In genomic region chr12:127145543-127145928, GRCh38 we compare ENCODE assay signal across 10 cellular contexts.
A peak's percentile ranks its signal among the peaks of the same experiment; 100 is the strongest.
DNase-seq lines count a peak whose midpoint lies in the region; ATAC-seq and TF ChIP-seq lines count a peak whose summit lies in the region.
"Had no signal": no experiment of that assay in that cellular context is flagged by ENCODE, and none has a peak within 500 bp of the region (broad histone marks: within the 10 kb centered on the region; RNA-seq: fewer than 3 reads in every experiment).

No MANE protein-coding gene starts in this region.

- H3K36me3 ChIP-seq in adipocyte (ENCODE audit: control insufficient read depth, insufficient read depth, low read length, severe bottlenecking) (no peaks in the 10 kb centered on the region), stomach (no peaks in the 10 kb centered on the region)

- TF ChIP-seq CTCF in stomach (IDR thresholded peaks at IDR 0.05) = no peak

- ATAC-seq in stimulated activated naive B cell treated with anti-CD40 and anti-IgM and Interleukin-4, amounts not matched to agents 10 μg/mL and 1 μg/mL and 100 μg/mL, for 72 hours (replicated peaks) = no peak

- H3K4me1 ChIP-seq in adipocyte (ENCODE audit: control insufficient read depth, insufficient read depth, low read length) (peaks cover 14% of the 10 kb centered on the region), stomach (peaks cover 0 to 13% (median 10%) of the 10 kb centered on the region in 4 donors)

- no peak for TF ChIP-seq EP300 in stomach (IDR thresholded peaks at IDR 0.05)

- H3K9me3 Mint-ChIP-seq in T-helper 1 cell treated with Interleukin-12 subunit alpha and Interleukin-12 subunit beta and Interleukin-4 antibody, amounts not matched to agents 30 μg/mL and 1 μg/mL, for 36 hours = no peaks in the 10 kb centered on the region
- H3K9me3 Mint-ChIP-seq in stimulated activated naive B cell treated with anti-CD40 and anti-IgM and Interleukin-4, amounts not matched to agents 10 μg/mL and 1 μg/mL and 100 μg/mL, for 72 hours = peaks cover 6% of the 10 kb centered on the region in 2 donors

- H3K36me3 Mint-ChIP-seq in T-helper 1 cell treated with Interleukin-12 subunit alpha and Interleukin-12 subunit beta and Interleukin-4 antibody, amounts not matched to agents 30 μg/mL and 1 μg/mL, for 36 hours (ENCODE audit: low read depth) = no peaks in the 10 kb centered on the region
- peaks cover 0 to 2% of the 10 kb centered on the region in 2 donors for H3K36me3 Mint-ChIP-seq in stimulated activated naive B cell treated with anti-CD40 and anti-IgM and Interleukin-4, amounts not matched to agents 10 μg/mL and 1 μg/mL and 100 μg/mL, for 72 hours
- H3K36me3 Mint-ChIP-seq: mesothelial cell of epicardium had no signal

- peak overlapping the region; percentile 81 for H3K9ac ChIP-seq in adipocyte (ENCODE audit: low read length)

- no peaks in the 10 kb centered on the region for H3K27me3 ChIP-seq in adipocyte (replicated peaks; ENCODE audit: control insufficient read depth, insufficient read depth, low read length)
- H3K27me3 ChIP-seq in stomach = peaks cover 0 to 10% (median 7%) of the 10 kb centered on the region in 3 donors

- H3K27me3 Mint-ChIP-seq in T-helper 1 cell treated with Interleukin-12 subunit alpha and Interleukin-12 subunit beta and Interleukin-4 antibody, amounts not matched to agents 30 μg/mL and 1 μg/mL, for 36 hours (ENCODE audit: low read depth) = peaks cover 11% of the 10 kb centered on the region
- H3K27me3 Mint-ChIP-seq in stimulated activated naive B cell treated with anti-CD40 and anti-IgM and Interleukin-4, amounts not matched to agents 10 μg/mL and 1 μg/mL and 100 μg/mL, for 72 hours = peaks cover 11 to 19% of the 10 kb centered on the region in 2 donors

- H3K27ac ChIP-seq in stomach = peak overlapping the region in 4 of 5 donors; percentile 23 to 74 (median 34)

- H3K4me3 ChIP-seq in adipocyte (ENCODE audit: low read length) (peak overlapping the region; percentile 82), iPS-18c (ENCODE audit: insufficient read depth, low read depth, low read length) (peak overlapping the region; percentile 10; the same call in 1 of the 2 replicates), stomach (peak overlapping the region; percentile 54 to 59 (median 56))

- DNase-seq in T-helper 1 cell = no peak
- DNase-seq in adipocyte (ENCODE audit: low read depth) = peak; percentile 54
- DNase-seq in stomach = no peak
- DNase-seq in stimulated activated naive B cell treated with anti-CD40 and anti-IgM and Interleukin-4, amounts not matched to agents 10 μg/mL and 1 μg/mL and 100 μg/mL, for 72 hours = no peak
- no peak for DNase-seq in NCI-H1092 treated with DMSO at 0.1 percent for 48 hours (lab: John Stamatoyannopoulos, UW)
- DNase-seq in iPS-NIHi11 (ENCODE audit: low spot score) = no peak
- DNase-seq: NCI-H1092 had no signal

- peak overlapping the region; percentile 15 for H3K27ac Mint-ChIP-seq in T-helper 1 cell treated with Interleukin-12 subunit alpha and Interleukin-12 subunit beta and Interleukin-4 antibody, amounts not matched to agents 30 μg/mL and 1 μg/mL, for 36 hours
- no peak overlapping the region for H3K27ac Mint-ChIP-seq in stimulated activated naive B cell treated with anti-CD40 and anti-IgM and Interleukin-4, amounts not matched to agents 10 μg/mL and 1 μg/mL and 100 μg/mL, for 72 hours
- H3K27ac Mint-ChIP-seq: mesothelial cell of epicardium had no signal

- 49 to 59% (median 51%) methylated on average over 5 of the region's 5 CpGs for WGBS in stomach, 5 donors

- intact Hi-C loops in stomach (cut with DNase I; ENCODE audit: low total_unique reads) = no loop called here

- H3K9me3 ChIP-seq in adipocyte (ENCODE audit: control insufficient read depth, low read length) = peaks cover 11% of the 10 kb centered on the region
- H3K9me3 ChIP-seq in iPS-18c (ENCODE audit: control insufficient read depth, insufficient read depth, low read length) = peaks cover 3% of the 10 kb centered on the region
- peaks cover 0 to 21% (median 8%) of the 10 kb centered on the region in 4 donors for H3K9me3 ChIP-seq in stomach

- H3K4me3 Mint-ChIP-seq in T-helper 1 cell treated with Interleukin-12 subunit alpha and Interleukin-12 subunit beta and Interleukin-4 antibody, amounts not matched to agents 30 μg/mL and 1 μg/mL, for 36 hours = peak overlapping the region; percentile 79
- H3K4me3 Mint-ChIP-seq in stimulated activated naive B cell treated with anti-CD40 and anti-IgM and Interleukin-4, amounts not matched to agents 10 μg/mL and 1 μg/mL and 100 μg/mL, for 72 hours = peak overlapping the region in 1 of 2 donors; percentile 72
- H3K4me3 Mint-ChIP-seq: mesothelial cell of epicardium had no signal

- TF ChIP-seq POLR2A in stomach (IDR thresholded peaks at IDR 0.05) = no peak

- peaks cover 2% of the 10 kb centered on the region for H3K4me1 Mint-ChIP-seq in T-helper 1 cell treated with Interleukin-12 subunit alpha and Interleukin-12 subunit beta and Interleukin-4 antibody, amounts not matched to agents 30 μg/mL and 1 μg/mL, for 36 hours (ENCODE audit: low read depth)
- H3K4me1 Mint-ChIP-seq in stimulated activated naive B cell treated with anti-CD40 and anti-IgM and Interleukin-4, amounts not matched to agents 10 μg/mL and 1 μg/mL and 100 μg/mL, for 72 hours = peaks cover 3 to 5% of the 10 kb centered on the region in 2 donors
- H3K4me1 Mint-ChIP-seq: mesothelial cell of epicardium had no signal

Comparison
In these comparisons a context has a peak if more than half of its experiments do, and no peak if none do; other contexts are left out.
1. H3K4me3 ChIP-seq: peak in every context shown above with its lines; median percentile 82 in adipocyte; 56 in stomach; 10 in iPS-18c.